ENCODE assay signal across 22 cellular contexts in the genomic region with DNA sequence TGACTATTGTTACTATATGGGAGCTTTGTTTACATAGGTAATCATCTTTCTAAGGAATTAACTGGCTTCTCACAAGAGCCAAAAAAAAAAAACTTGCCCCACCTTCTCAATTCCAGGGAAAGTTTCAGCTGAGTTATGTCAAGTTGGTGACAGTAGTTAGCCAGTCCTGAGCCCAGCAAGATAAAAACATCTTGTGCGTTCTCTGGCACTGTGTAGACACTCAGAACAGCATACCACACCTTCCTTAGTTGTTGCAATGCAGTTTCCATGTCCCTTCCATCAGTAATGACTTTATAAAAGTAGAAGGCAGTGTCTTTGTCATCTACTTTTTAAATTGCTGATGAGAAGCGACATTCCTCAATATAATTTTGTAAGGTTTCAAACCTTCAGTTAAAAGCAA. TPM values are rescaled to one million over a fixed set of nuclear protein-coding genes. Genes with fewer than 3 reads are reported as not detected.
"Had no signal": no experiment of that assay in that cellular context is flagged by ENCODE, and none has a peak within 500 bp of the region (broad histone marks: within the 10 kb centered on the region; RNA-seq: fewer than 3 reads in every experiment).

No MANE protein-coding gene starts in this region.

- H3K36me3 Mint-ChIP-seq: naive thymus-derived CD8-positive, alpha-beta T cell; stimulated activated naive B cell treated with anti-CD40 and anti-IgM and Interleukin-4, amounts not matched to agents 10 μg/mL and 1 μg/mL and 100 μg/mL, for 72 hours had no signal

- H3K9me3 ChIP-seq: gastrocnemius medialis, ovary, right lobe of liver, thoracic aorta, tibial nerve, vagina had no signal

- DNase-seq: cortex of kidney; gastrocnemius medialis; head of caudate nucleus; kidney; mammary epithelial cell; mesendoderm; midbrain; naive thymus-derived CD8-positive, alpha-beta T cell; occipital lobe; ovary; retina; right lobe of liver; small intestine; stimulated activated CD4-positive, alpha-beta T cell treated with anti-CD3 and anti-CD28 coated beads, Interleukin-15, amount 100 ng/mL, for 24 hours; stimulated activated CD4-positive, alpha-beta T cell treated with anti-CD3 and anti-CD28 coated beads, Interleukin-2, amount 100 ng/mL, for 48 hours; stimulated activated naive B cell treated with anti-CD40 and anti-IgM and Interleukin-4, amounts not matched to agents 10 μg/mL and 1 μg/mL and 100 μg/mL, for 72 hours had no signal

- H3K9me3 Mint-ChIP-seq: central memory CD8-positive, alpha-beta T cell; naive thymus-derived CD8-positive, alpha-beta T cell; stimulated activated naive B cell treated with anti-CD40 and anti-IgM and Interleukin-4, amounts not matched to agents 10 μg/mL and 1 μg/mL and 100 μg/mL, for 72 hours; stimulated activated naive CD8-positive, alpha-beta T cell treated with anti-CD3 and anti-CD28 coated beads, Interleukin-15, Interleukin-2, amounts not matched to agents 100 ng/mL and 50 ng/mL, for 24 hours had no signal

- ATAC-seq: gastrocnemius medialis; naive thymus-derived CD8-positive, alpha-beta T cell; right lobe of liver; stimulated activated naive B cell treated with anti-CD40 and anti-IgM and Interleukin-4, amounts not matched to agents 10 μg/mL and 1 μg/mL and 100 μg/mL, for 72 hours had no signal

- H3K4me1 Mint-ChIP-seq: central memory CD8-positive, alpha-beta T cell; naive thymus-derived CD8-positive, alpha-beta T cell; stimulated activated naive B cell treated with anti-CD40 and anti-IgM and Interleukin-4, amounts not matched to agents 10 μg/mL and 1 μg/mL and 100 μg/mL, for 72 hours had no signal

- H3K27ac ChIP-seq: gastrocnemius medialis, hepatocyte, ovary, right lobe of liver, thoracic aorta, tibial nerve, vagina had no signal

- H3K27me3 ChIP-seq: gastrocnemius medialis, hepatocyte, ovary, right lobe of liver, tibial nerve, vagina had no signal

- H3K4me1 ChIP-seq: gastrocnemius medialis, right lobe of liver, tibial nerve, vagina had no signal

- H3K4me3 ChIP-seq: gastrocnemius medialis, hepatocyte, ovary, right lobe of liver, thoracic aorta, tibial nerve, vagina had no signal

- H3K4me3 Mint-ChIP-seq: central memory CD8-positive, alpha-beta T cell; naive thymus-derived CD8-positive, alpha-beta T cell; stimulated activated naive B cell treated with anti-CD40 and anti-IgM and Interleukin-4, amounts not matched to agents 10 μg/mL and 1 μg/mL and 100 μg/mL, for 72 hours; stimulated activated naive CD8-positive, alpha-beta T cell treated with anti-CD3 and anti-CD28 coated beads, Interleukin-15, Interleukin-2, amounts not matched to agents 100 ng/mL and 50 ng/mL, for 24 hours had no signal

- H3K27ac Mint-ChIP-seq: naive thymus-derived CD8-positive, alpha-beta T cell; stimulated activated naive B cell treated with anti-CD40 and anti-IgM and Interleukin-4, amounts not matched to agents 10 μg/mL and 1 μg/mL and 100 μg/mL, for 72 hours; stimulated activated naive CD8-positive, alpha-beta T cell treated with anti-CD3 and anti-CD28 coated beads, Interleukin-15, Interleukin-2, amounts not matched to agents 100 ng/mL and 50 ng/mL, for 24 hours had no signal

- H3K36me3 ChIP-seq: ovary had no signal

RNA-seq across cellular contexts. Expression of gene PTPN21, which starts 50.2 kb away (rescaled TPM):
- total RNA-seq: naive thymus-derived CD8-positive, alpha-beta T cell had no signal
- polyA plus RNA-seq: naive thymus-derived CD8-positive, alpha-beta T cell had no signal
